30 cellular contexts compared by ENCODE assay signal in genomic region chr11:34887260-34887659, GRCh38.
"Had no signal": no experiment of that assay in that cellular context is flagged by ENCODE, and none has a peak within 500 bp of the region (broad histone marks: within the 10 kb centered on the region; RNA-seq: fewer than 3 reads in every experiment).

No MANE protein-coding gene starts in this region.

- H3K27ac Mint-ChIP-seq: activated CD4-positive, alpha-beta T cell treated with anti-CD3 and anti-CD28 coated beads for 36 hours; activated naive CD4-positive, alpha-beta T cell treated with anti-CD3 and anti-CD28 coated beads for 36 hours; activated naive CD8-positive, alpha-beta T cell treated with anti-CD3 and anti-CD28 coated beads for 36 hours; activated T-helper 1 cell treated with anti-CD3 and anti-CD28 coated beads, Interleukin-12 subunit alpha, Interleukin-12 subunit beta, Interleukin-2, Interleukin-4 antibody, amounts not matched to agents 30 ng/mL and 10 ng/mL and 1 ng/mL, durations not matched to agents 14 hours and 24 hours and 36 hours; effector memory CD8-positive, alpha-beta T cell; naive B cell; stimulated activated naive B cell treated with anti-CD40 and anti-IgM and Interleukin-4, amounts not matched to agents 10 μg/mL and 1 μg/mL and 100 μg/mL, for 72 hours had no signal

- H3K4me3 ChIP-seq: adrenal gland, body of pancreas, cardiac muscle cell, ovary, psoas muscle, stomach, tibial nerve had no signal

- ATAC-seq: activated CD4-positive, alpha-beta T cell treated with anti-CD3 and anti-CD28 coated beads for 36 hours; body of pancreas; effector memory CD8-positive, alpha-beta T cell; left cardiac atrium; psoas muscle; stimulated activated naive B cell treated with anti-CD40 and anti-IgM and Interleukin-4, amounts not matched to agents 10 μg/mL and 1 μg/mL and 100 μg/mL, for 72 hours had no signal

- H3K4me1 Mint-ChIP-seq: activated CD4-positive, alpha-beta T cell treated with anti-CD3 and anti-CD28 coated beads for 36 hours; activated naive CD8-positive, alpha-beta T cell treated with anti-CD3 and anti-CD28 coated beads for 36 hours; naive B cell; stimulated activated naive B cell treated with anti-CD40 and anti-IgM and Interleukin-4, amounts not matched to agents 10 μg/mL and 1 μg/mL and 100 μg/mL, for 72 hours had no signal

- H3K27me3 ChIP-seq: adrenal gland, body of pancreas, cardiac muscle cell, ovary, stomach, tibial nerve had no signal

- H3K4me3 Mint-ChIP-seq: activated CD4-positive, alpha-beta T cell treated with anti-CD3 and anti-CD28 coated beads for 36 hours; activated naive CD4-positive, alpha-beta T cell treated with anti-CD3 and anti-CD28 coated beads for 36 hours; activated naive CD8-positive, alpha-beta T cell treated with anti-CD3 and anti-CD28 coated beads for 36 hours; activated T-helper 1 cell treated with anti-CD3 and anti-CD28 coated beads, Interleukin-12 subunit alpha, Interleukin-12 subunit beta, Interleukin-2, Interleukin-4 antibody, amounts not matched to agents 30 ng/mL and 10 ng/mL and 1 ng/mL, durations not matched to agents 14 hours and 24 hours and 36 hours; effector memory CD8-positive, alpha-beta T cell; naive B cell; stimulated activated naive B cell treated with anti-CD40 and anti-IgM and Interleukin-4, amounts not matched to agents 10 μg/mL and 1 μg/mL and 100 μg/mL, for 72 hours had no signal

- H3K27ac ChIP-seq: adrenal gland, cardiac muscle cell, ovary, psoas muscle, tibial nerve had no signal

- H3K4me1 ChIP-seq: adrenal gland had no signal

- H3K9me3 Mint-ChIP-seq: activated naive CD4-positive, alpha-beta T cell treated with anti-CD3 and anti-CD28 coated beads for 36 hours; activated naive CD8-positive, alpha-beta T cell treated with anti-CD3 and anti-CD28 coated beads for 36 hours; activated T-helper 1 cell treated with anti-CD3 and anti-CD28 coated beads, Interleukin-12 subunit alpha, Interleukin-12 subunit beta, Interleukin-2, Interleukin-4 antibody, amounts not matched to agents 30 ng/mL and 10 ng/mL and 1 ng/mL, durations not matched to agents 14 hours and 24 hours and 36 hours; effector memory CD8-positive, alpha-beta T cell; naive B cell; stimulated activated naive B cell treated with anti-CD40 and anti-IgM and Interleukin-4, amounts not matched to agents 10 μg/mL and 1 μg/mL and 100 μg/mL, for 72 hours had no signal

- H3K9me3 ChIP-seq: adrenal gland, body of pancreas, ovary, psoas muscle, stomach, tibial nerve had no signal

- H3K27me3 Mint-ChIP-seq: activated CD4-positive, alpha-beta T cell treated with anti-CD3 and anti-CD28 coated beads for 36 hours; activated naive CD8-positive, alpha-beta T cell treated with anti-CD3 and anti-CD28 coated beads for 36 hours; effector memory CD8-positive, alpha-beta T cell; naive B cell; stimulated activated naive B cell treated with anti-CD40 and anti-IgM and Interleukin-4, amounts not matched to agents 10 μg/mL and 1 μg/mL and 100 μg/mL, for 72 hours had no signal

- H3K36me3 ChIP-seq: ovary had no signal

- DNase-seq: activated CD4-positive, alpha-beta T cell treated with anti-CD3 and anti-CD28 coated beads for 36 hours; activated CD4-positive, alpha-beta T cell treated with anti-CD3 and anti-CD28 coated beads, Interleukin-2, amount 50 U/mL, for 48 hours; activated CD4-positive, CD25-positive, alpha-beta regulatory T cell; activated CD8-positive, alpha-beta memory T cell treated with anti-CD3 and anti-CD28 coated beads for 24 hours; activated effector memory CD4-positive, alpha-beta T cell treated with anti-CD3 and anti-CD28 coated beads, Interleukin-2, amount 50 U/mL, for 16 hours; activated naive CD4-positive, alpha-beta T cell treated with anti-CD3 and anti-CD28 coated beads for 36 hours; activated naive CD8-positive, alpha-beta T cell treated with anti-CD3 and anti-CD28 coated beads for 36 hours; activated T-cell treated with anti-CD3 and anti-CD28 coated beads, Interleukin-2, amount 50 U/mL, for 1 hour; adrenal gland; aorta; body of pancreas; cortex of kidney; effector memory CD8-positive, alpha-beta T cell; erythroblast; foreskin fibroblast; head of caudate nucleus; hippocampal formation; left cardiac atrium; mammary epithelial cell; naive B cell; ovary; psoas muscle; stimulated activated CD4-positive, alpha-beta T cell treated with anti-CD3 and anti-CD28 coated beads, Interleukin-15, amount 100 ng/mL, for 24 hours; stimulated activated CD4-positive, alpha-beta T cell treated with anti-CD3 and anti-CD28 coated beads, Interleukin-2, amount 100 ng/mL, for 24 hours; stimulated activated naive B cell treated with anti-CD40 and anti-IgM and Interleukin-4, amounts not matched to agents 10 μg/mL and 1 μg/mL and 100 μg/mL, for 72 hours; stomach; T-helper 2 cell had no signal
